In the genomic region with DNA sequence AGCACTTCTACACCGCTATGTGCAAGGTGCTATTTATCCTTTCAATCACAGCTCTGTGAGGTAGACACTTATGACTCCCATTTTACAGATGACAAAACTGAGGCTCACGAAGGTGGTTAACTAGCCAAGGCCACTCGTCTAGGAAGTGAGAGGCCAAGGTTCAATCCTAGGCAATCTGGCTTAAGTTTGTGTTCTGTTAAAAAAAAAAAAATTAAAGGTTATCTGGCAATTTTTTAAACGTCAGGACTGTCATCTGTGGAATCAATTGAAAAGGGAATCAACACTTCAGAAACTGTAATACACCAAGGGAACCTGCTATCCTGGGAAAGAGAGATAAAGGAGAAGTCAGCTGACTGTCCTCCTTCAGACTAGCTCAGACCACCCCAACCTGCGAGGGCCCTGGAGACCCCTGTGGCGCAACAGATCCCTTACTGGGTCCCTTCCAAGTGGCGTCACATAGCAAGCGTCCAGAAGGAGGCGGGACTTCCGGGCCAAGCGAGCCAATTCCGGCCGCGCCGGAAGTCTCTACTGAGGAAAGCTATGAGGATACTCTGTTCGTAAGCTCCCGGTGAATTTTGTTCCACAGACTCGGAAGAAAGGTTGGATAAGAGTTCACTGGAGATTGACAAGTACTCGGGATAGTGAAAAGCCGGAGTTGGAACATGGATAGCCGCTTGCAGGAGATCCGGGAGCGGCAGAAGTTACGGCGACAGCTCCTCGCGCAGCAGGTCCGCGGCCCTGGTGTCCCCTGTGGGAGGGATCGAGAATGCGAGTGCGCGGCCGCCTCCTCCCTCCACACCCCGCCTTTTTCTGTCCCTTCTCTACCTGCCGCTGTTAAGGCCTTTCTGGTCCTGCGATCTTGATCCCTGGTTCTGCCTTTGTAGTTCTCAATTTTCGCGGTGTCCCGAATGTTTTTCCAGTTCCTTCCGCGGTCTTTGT, we compare ENCODE assay signal across 1 cellular context.
TF ChIP-seq lines count a peak whose summit lies in the region.

A gene (plus strand): TSS at position 520 of the 939 bp plus-strand sequence. CDS start 143 bp downstream, at position 663.

TF ChIP-seq in HepG2, 621 proteins besides CTCF, POLR2A, EP300 and RAD21 (continued from another document and continues in another):
- TF ChIP-seq, protein P1, sequence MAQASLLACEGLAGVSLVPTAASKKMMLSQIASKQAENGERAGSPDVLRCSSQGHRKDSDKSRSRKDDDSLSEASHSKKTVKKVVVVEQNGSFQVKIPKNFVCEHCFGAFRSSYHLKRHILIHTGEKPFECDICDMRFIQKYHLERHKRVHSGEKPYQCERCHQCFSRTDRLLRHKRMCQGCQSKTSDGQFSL (CRISPR knock-in tag; IDR thresholded peaks at IDR 0.05), result 0 out of 2 replicates have a peak, but pooled peaks have one; percentile 42
- TF ChIP-seq PHF21A (CRISPR knock-in tag; IDR thresholded peaks at IDR 0.05) (peak; percentile 46; the same call in 1 of the 2 replicates), ZNF558 (CRISPR knock-in tag; IDR thresholded peaks at IDR 0.05; ENCODE audit: borderline replicate concordance) (no peak), ZBTB21 (CRISPR knock-in tag; IDR thresholded peaks at IDR 0.05) (peak; percentile 76), SALL2 (CRISPR knock-in tag; IDR thresholded peaks at IDR 0.05) (peak; percentile 73; the same call in 1 of the 2 replicates), ZNF781 (CRISPR knock-in tag; IDR thresholded peaks at IDR 0.05; ENCODE audit: borderline replicate concordance, not compliant biosample characterization) (peak; percentile 25), ARHGAP35 (CRISPR knock-in tag; IDR thresholded peaks at IDR 0.05; ENCODE audit: borderline replicate concordance) (peak; percentile 67; the same call in 1 of the 2 replicates), ZNF263 (CRISPR knock-in tag; IDR thresholded peaks at IDR 0.05) (0 out of 2 replicates have a peak, but pooled peaks have one; percentile 19), TBL1XR1 (IDR thresholded peaks at IDR 0.05; ENCODE audit: borderline replicate concordance, low read length, partially characterized antibody) (no peak), KDM2A (CRISPR knock-in tag; IDR thresholded peaks at IDR 0.05; ENCODE audit: borderline replicate concordance, low read depth) (peak; percentile 82), GABPA (IDR thresholded peaks at IDR 0.05; ENCODE audit: low read depth, low read length) (peak; percentile 84), GABPA (CRISPR knock-in tag; IDR thresholded peaks at IDR 0.05; ENCODE audit: low read depth) (peak; percentile 98), BRCA1 (CRISPR knock-in tag; IDR thresholded peaks at IDR 0.05) (0 out of 2 replicates have a peak, but pooled peaks have one; percentile 59), XRCC5 (optimal IDR thresholded peaks at IDR 0.05; ENCODE audit: low read length) (peak; percentile 47), ELF4 (CRISPR knock-in tag; IDR thresholded peaks at IDR 0.05; ENCODE audit: borderline replicate concordance) (0 out of 2 replicates have a peak, but pooled peaks have one; percentile 7), GATAD1 (CRISPR knock-in tag; IDR thresholded peaks at IDR 0.05) (peak; percentile 96), ZNF274 (CRISPR knock-in tag; IDR thresholded peaks at IDR 0.05) (peak; percentile 39; the same call in 1 of the 2 replicates), ESRRA (CRISPR knock-in tag; IDR thresholded peaks at IDR 0.05; ENCODE audit: low read depth) (0 out of 2 replicates have a peak, but pooled peaks have one; percentile 53), ZNF331 (CRISPR knock-in tag; IDR thresholded peaks at IDR 0.05) (peak; percentile 70), THAP11 (CRISPR knock-in tag; IDR thresholded peaks at IDR 0.05) (peak; percentile 96), ZNF614 (CRISPR knock-in tag; IDR thresholded peaks at IDR 0.05; ENCODE audit: borderline replicate concordance) (peak; percentile 71; the same call in 1 of the 2 replicates), DNMT1 (CRISPR knock-in tag; IDR thresholded peaks at IDR 0.05) (0 out of 2 replicates have a peak, but pooled peaks have one; percentile 32), SOX5 (CRISPR knock-in tag; IDR thresholded peaks at IDR 0.05; ENCODE audit: borderline replicate concordance) (peak; percentile 30; the same call in 1 of the 2 replicates)
- TF ChIP-seq, protein P2, sequence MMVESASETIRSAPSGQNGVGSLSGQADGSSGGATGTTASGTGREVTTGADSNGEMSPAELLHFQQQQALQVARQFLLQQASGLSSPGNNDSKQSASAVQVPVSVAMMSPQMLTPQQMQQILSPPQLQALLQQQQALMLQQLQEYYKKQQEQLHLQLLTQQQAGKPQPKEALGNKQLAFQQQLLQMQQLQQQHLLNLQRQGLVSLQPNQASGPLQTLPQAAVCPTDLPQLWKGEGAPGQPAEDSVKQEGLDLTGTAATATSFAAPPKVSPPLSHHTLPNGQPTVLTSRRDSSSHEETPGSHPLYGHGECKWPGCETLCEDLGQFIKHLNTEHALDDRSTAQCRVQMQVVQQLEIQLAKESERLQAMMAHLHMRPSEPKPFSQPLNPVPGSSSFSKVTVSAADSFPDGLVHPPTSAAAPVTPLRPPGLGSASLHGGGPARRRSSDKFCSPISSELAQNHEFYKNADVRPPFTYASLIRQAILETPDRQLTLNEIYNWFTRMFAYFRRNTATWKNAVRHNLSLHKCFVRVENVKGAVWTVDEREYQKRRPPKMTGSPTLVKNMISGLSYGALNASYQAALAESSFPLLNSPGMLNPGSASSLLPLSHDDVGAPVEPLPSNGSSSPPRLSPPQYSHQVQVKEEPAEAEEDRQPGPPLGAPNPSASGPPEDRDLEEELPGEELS (CRISPR knock-in tag; IDR thresholded peaks at IDR 0.05), result peak; percentile 36; the same call in 1 of the 2 replicates
- TF ChIP-seq, protein P3, sequence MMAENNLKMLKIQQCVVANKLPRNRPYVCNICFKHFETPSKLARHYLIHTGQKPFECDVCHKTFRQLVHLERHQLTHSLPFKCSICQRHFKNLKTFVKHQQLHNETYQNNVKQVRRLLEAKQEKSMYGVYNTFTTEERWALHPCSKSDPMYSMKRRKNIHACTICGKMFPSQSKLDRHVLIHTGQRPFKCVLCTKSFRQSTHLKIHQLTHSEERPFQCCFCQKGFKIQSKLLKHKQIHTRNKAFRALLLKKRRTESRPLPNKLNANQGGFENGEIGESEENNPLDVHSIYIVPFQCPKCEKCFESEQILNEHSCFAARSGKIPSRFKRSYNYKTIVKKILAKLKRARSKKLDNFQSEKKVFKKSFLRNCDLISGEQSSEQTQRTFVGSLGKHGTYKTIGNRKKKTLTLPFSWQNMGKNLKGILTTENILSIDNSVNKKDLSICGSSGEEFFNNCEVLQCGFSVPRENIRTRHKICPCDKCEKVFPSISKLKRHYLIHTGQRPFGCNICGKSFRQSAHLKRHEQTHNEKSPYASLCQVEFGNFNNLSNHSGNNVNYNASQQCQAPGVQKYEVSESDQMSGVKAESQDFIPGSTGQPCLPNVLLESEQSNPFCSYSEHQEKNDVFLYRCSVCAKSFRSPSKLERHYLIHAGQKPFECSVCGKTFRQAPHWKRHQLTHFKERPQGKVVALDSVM (CRISPR knock-in tag; IDR thresholded peaks at IDR 0.05), result no peak
- TF ChIP-seq, protein P4, sequence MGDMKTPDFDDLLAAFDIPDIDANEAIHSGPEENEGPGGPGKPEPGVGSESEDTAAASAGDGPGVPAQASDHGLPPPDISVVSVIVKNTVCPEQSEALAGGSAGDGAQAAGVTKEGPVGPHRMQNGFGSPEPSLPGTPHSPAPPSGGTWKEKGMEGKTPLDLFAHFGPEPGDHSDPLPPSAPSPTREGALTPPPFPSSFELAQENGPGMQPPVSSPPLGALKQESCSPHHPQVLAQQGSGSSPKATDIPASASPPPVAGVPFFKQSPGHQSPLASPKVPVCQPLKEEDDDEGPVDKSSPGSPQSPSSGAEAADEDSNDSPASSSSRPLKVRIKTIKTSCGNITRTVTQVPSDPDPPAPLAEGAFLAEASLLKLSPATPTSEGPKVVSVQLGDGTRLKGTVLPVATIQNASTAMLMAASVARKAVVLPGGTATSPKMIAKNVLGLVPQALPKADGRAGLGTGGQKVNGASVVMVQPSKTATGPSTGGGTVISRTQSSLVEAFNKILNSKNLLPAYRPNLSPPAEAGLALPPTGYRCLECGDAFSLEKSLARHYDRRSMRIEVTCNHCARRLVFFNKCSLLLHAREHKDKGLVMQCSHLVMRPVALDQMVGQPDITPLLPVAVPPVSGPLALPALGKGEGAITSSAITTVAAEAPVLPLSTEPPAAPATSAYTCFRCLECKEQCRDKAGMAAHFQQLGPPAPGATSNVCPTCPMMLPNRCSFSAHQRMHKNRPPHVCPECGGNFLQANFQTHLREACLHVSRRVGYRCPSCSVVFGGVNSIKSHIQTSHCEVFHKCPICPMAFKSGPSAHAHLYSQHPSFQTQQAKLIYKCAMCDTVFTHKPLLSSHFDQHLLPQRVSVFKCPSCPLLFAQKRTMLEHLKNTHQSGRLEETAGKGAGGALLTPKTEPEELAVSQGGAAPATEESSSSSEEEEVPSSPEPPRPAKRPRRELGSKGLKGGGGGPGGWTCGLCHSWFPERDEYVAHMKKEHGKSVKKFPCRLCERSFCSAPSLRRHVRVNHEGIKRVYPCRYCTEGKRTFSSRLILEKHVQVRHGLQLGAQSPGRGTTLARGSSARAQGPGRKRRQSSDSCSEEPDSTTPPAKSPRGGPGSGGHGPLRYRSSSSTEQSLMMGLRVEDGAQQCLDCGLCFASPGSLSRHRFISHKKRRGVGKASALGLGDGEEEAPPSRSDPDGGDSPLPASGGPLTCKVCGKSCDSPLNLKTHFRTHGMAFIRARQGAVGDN (CRISPR knock-in tag; IDR thresholded peaks at IDR 0.05), result peak; percentile 72
- TF ChIP-seq, protein P5, sequence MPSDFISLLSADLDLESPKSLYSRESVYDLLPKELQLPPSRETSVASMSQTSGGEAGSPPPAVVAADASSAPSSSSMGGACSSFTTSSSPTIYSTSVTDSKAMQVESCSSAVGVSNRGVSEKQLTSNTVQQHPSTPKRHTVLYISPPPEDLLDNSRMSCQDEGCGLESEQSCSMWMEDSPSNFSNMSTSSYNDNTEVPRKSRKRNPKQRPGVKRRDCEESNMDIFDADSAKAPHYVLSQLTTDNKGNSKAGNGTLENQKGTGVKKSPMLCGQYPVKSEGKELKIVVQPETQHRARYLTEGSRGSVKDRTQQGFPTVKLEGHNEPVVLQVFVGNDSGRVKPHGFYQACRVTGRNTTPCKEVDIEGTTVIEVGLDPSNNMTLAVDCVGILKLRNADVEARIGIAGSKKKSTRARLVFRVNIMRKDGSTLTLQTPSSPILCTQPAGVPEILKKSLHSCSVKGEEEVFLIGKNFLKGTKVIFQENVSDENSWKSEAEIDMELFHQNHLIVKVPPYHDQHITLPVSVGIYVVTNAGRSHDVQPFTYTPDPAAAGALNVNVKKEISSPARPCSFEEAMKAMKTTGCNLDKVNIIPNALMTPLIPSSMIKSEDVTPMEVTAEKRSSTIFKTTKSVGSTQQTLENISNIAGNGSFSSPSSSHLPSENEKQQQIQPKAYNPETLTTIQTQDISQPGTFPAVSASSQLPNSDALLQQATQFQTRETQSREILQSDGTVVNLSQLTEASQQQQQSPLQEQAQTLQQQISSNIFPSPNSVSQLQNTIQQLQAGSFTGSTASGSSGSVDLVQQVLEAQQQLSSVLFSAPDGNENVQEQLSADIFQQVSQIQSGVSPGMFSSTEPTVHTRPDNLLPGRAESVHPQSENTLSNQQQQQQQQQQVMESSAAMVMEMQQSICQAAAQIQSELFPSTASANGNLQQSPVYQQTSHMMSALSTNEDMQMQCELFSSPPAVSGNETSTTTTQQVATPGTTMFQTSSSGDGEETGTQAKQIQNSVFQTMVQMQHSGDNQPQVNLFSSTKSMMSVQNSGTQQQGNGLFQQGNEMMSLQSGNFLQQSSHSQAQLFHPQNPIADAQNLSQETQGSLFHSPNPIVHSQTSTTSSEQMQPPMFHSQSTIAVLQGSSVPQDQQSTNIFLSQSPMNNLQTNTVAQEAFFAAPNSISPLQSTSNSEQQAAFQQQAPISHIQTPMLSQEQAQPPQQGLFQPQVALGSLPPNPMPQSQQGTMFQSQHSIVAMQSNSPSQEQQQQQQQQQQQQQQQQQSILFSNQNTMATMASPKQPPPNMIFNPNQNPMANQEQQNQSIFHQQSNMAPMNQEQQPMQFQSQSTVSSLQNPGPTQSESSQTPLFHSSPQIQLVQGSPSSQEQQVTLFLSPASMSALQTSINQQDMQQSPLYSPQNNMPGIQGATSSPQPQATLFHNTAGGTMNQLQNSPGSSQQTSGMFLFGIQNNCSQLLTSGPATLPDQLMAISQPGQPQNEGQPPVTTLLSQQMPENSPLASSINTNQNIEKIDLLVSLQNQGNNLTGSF (CRISPR knock-in tag; IDR thresholded peaks at IDR 0.05), result peak; percentile 65; the same call in 1 of the 2 replicates
- TF ChIP-seq, protein P6, sequence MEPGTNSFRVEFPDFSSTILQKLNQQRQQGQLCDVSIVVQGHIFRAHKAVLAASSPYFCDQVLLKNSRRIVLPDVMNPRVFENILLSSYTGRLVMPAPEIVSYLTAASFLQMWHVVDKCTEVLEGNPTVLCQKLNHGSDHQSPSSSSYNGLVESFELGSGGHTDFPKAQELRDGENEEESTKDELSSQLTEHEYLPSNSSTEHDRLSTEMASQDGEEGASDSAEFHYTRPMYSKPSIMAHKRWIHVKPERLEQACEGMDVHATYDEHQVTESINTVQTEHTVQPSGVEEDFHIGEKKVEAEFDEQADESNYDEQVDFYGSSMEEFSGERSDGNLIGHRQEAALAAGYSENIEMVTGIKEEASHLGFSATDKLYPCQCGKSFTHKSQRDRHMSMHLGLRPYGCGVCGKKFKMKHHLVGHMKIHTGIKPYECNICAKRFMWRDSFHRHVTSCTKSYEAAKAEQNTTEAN (CRISPR knock-in tag; conservative IDR thresholded peaks at IDR 0.05), result peak; percentile 53; the same call in 1 of the 2 replicates
- TF ChIP-seq, protein P7, sequence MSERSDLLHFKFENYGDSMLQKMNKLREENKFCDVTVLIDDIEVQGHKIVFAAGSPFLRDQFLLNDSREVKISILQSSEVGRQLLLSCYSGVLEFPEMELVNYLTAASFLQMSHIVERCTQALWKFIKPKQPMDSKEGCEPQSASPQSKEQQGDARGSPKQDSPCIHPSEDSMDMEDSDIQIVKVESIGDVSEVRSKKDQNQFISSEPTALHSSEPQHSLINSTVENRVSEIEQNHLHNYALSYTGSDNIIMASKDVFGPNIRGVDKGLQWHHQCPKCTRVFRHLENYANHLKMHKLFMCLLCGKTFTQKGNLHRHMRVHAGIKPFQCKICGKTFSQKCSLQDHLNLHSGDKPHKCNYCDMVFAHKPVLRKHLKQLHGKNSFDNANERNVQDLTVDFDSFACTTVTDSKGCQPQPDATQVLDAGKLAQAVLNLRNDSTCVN (CRISPR knock-in tag; IDR thresholded peaks at IDR 0.05; ENCODE audit: borderline replicate concordance), result no peak
- TF ChIP-seq, protein P8, sequence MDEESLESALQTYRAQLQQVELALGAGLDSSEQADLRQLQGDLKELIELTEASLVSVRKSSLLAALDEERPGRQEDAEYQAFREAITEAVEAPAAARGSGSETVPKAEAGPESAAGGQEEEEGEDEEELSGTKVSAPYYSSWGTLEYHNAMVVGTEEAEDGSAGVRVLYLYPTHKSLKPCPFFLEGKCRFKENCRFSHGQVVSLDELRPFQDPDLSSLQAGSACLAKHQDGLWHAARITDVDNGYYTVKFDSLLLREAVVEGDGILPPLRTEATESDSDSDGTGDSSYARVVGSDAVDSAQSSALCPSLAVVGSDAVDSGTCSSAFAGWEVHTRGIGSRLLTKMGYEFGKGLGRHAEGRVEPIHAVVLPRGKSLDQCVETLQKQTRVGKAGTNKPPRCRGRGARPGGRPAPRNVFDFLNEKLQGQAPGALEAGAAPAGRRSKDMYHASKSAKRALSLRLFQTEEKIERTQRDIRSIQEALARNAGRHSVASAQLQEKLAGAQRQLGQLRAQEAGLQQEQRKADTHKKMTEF (CRISPR knock-in tag; IDR thresholded peaks at IDR 0.05), result peak; percentile 77
